In genomic region chr22:21591695-21592094, GRCh38 we compare ENCODE assay signal across 1 cellular context.
TF ChIP-seq lines count a peak whose summit lies in the region.

No MANE protein-coding gene starts in this region.

TF ChIP-seq in HepG2, 621 proteins besides CTCF, POLR2A, EP300 and RAD21:
- no peak for TF ChIP-seq MAF1 (CRISPR knock-in tag; IDR thresholded peaks at IDR 0.05; ENCODE audit: borderline replicate concordance)
- no peak for TF ChIP-seq ZNF749 (CRISPR knock-in tag; IDR thresholded peaks at IDR 0.05; ENCODE audit: borderline replicate concordance)
- no peak for TF ChIP-seq ZSCAN12 (CRISPR knock-in tag; IDR thresholded peaks at IDR 0.05)
- no peak for TF ChIP-seq PTBP1 (IDR thresholded peaks at IDR 0.05; ENCODE audit: low read depth, low read length, poor library complexity, severe bottlenecking)
- TF ChIP-seq FOXA1 (IDR thresholded peaks at IDR 0.05): no peak
- TF ChIP-seq FOXA1 (CRISPR knock-in tag; IDR thresholded peaks at IDR 0.05): no peak
- TF ChIP-seq ZNF776 (CRISPR knock-in tag; IDR thresholded peaks at IDR 0.05): no peak
- TF ChIP-seq, protein P1, sequence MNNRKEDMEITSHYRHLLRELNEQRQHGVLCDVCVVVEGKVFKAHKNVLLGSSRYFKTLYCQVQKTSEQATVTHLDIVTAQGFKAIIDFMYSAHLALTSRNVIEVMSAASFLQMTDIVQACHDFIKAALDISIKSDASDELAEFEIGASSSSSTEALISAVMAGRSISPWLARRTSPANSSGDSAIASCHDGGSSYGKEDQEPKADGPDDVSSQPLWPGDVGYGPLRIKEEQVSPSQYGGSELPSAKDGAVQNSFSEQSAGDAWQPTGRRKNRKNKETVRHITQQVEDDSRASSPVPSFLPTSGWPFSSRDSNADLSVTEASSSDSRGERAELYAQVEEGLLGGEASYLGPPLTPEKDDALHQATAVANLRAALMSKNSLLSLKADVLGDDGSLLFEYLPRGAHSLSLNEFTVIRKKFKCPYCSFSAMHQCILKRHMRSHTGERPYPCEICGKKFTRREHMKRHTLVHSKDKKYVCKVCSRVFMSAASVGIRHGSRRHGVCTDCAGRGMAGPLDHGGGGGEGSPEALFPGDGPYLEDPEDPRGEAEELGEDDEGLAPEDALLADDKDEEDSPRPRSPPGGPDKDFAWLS (CRISPR knock-in tag; IDR thresholded peaks at IDR 0.05; ENCODE audit: borderline replicate concordance): no peak
- TF ChIP-seq ZNF20 (CRISPR knock-in tag; IDR thresholded peaks at IDR 0.05): no peak
- TF ChIP-seq ZNF775 (CRISPR knock-in tag; IDR thresholded peaks at IDR 0.05; ENCODE audit: borderline replicate concordance): no peak
- TF ChIP-seq SMAD1 (CRISPR knock-in tag; IDR thresholded peaks at IDR 0.05; ENCODE audit: borderline replicate concordance, low read depth): no peak
- TF ChIP-seq CENPT (CRISPR knock-in tag; IDR thresholded peaks at IDR 0.05; ENCODE audit: low read depth): no peak
- TF ChIP-seq ZNF280B (CRISPR knock-in tag; IDR thresholded peaks at IDR 0.05; ENCODE audit: borderline replicate concordance): no peak
- no peak for TF ChIP-seq ZFP37 (CRISPR knock-in tag; IDR thresholded peaks at IDR 0.05; ENCODE audit: borderline replicate concordance)
- no peak for TF ChIP-seq HNF1A (IDR thresholded peaks at IDR 0.05; ENCODE audit: low read depth)
- TF ChIP-seq HNF1A (CRISPR knock-in tag; IDR thresholded peaks at IDR 0.05; ENCODE audit: borderline replicate concordance): no peak
